25 cellular contexts compared by ENCODE assay signal in genomic region chr16:87728026-87728425, GRCh38. TPM values are rescaled to one million over a fixed set of nuclear protein-coding genes. Genes with fewer than 3 reads are reported as not detected.
A peak's percentile ranks its signal among the peaks of the same experiment; 100 is the strongest.
DNase-seq lines count a peak whose midpoint lies in the region; ATAC-seq, FAIRE-seq and TF ChIP-seq lines count a peak whose summit lies in the region.
"Had no signal": no experiment of that assay in that cellular context is flagged by ENCODE, and none has a peak within 500 bp of the region (broad histone marks: within the 10 kb centered on the region; RNA-seq: fewer than 3 reads in every experiment).

No MANE protein-coding gene starts in this region.

- no peak for TF ChIP-seq CTCF in astrocyte of the spinal cord (IDR thresholded peaks at IDR 0.05; ENCODE audit: low read depth, low read length)
- no peak for TF ChIP-seq CTCF in psoas muscle (IDR thresholded peaks at IDR 0.05)
- no peak for TF ChIP-seq CTCF in ovary (IDR thresholded peaks at IDR 0.05)

- H3K4me3 Mint-ChIP-seq in stimulated activated naive CD8-positive, alpha-beta T cell treated with anti-CD3 and anti-CD28 coated beads, Interleukin-15, amount 100 ng/mL, for 72 hours: no peak overlapping the region
- H3K4me3 Mint-ChIP-seq: activated CD8-positive, alpha-beta T cell treated with anti-CD3 and anti-CD28 coated beads for 36 hours; activated naive CD8-positive, alpha-beta T cell treated with anti-CD3 and anti-CD28 coated beads, Interleukin-2, amount 10 ng/mL, durations not matched to agents 7 days and 5 days had no signal

- H3K27me3 ChIP-seq in BLaER1 (no peaks in the 10 kb centered on the region), psoas muscle (ENCODE audit: insufficient read depth in 3 of 3, low read length in 2 of 3) (no peaks in the 10 kb centered on the region), ovary (no peaks in the 10 kb centered on the region)
- H3K27me3 ChIP-seq: breast epithelium, colonic mucosa, esophagus muscularis mucosa, upper lobe of right lung had no signal

- peak overlapping the region; percentile 77 for H3K27ac ChIP-seq in BLaER1
- no peak overlapping the region for H3K27ac ChIP-seq in psoas muscle
- H3K27ac ChIP-seq in ovary: no peak overlapping the region
- H3K27ac ChIP-seq: A549, breast epithelium, colonic mucosa, esophagus muscularis mucosa, prostate gland, upper lobe of right lung had no signal

- H3K4me1 ChIP-seq in BLaER1 (peaks cover 53% of the 10 kb centered on the region), psoas muscle (peaks cover 2% of the 10 kb centered on the region), ovary (ENCODE audit: insufficient read depth) (no peaks in the 10 kb centered on the region)
- H3K4me1 ChIP-seq: A549, breast epithelium, colonic mucosa, prostate gland, upper lobe of right lung had no signal

- FAIRE-seq in RCC 7860 (lab: Jason Lieb, UNC): no peak
- FAIRE-seq: A549, GM12892 had no signal

- H3K27ac Mint-ChIP-seq in stimulated activated naive CD8-positive, alpha-beta T cell treated with anti-CD3 and anti-CD28 coated beads, Interleukin-15, amount 100 ng/mL, for 72 hours: peak overlapping the region in 1 of 2 donors; percentile 34
- H3K27ac Mint-ChIP-seq: activated CD8-positive, alpha-beta T cell treated with anti-CD3 and anti-CD28 coated beads for 36 hours; activated naive CD8-positive, alpha-beta T cell treated with anti-CD3 and anti-CD28 coated beads, Interleukin-2, amount 10 ng/mL, durations not matched to agents 7 days and 5 days had no signal

- intact Hi-C loops in left cardiac atrium (cut with DNase I): no loop called here
- intact Hi-C loops in psoas muscle (cut with DNase I): no loop called here
- intact Hi-C loops in ovary (cut with DNase I): no loop called here

- no peak overlapping the region for H3K4me3 ChIP-seq in BLaER1
- H3K4me3 ChIP-seq in astrocyte of the spinal cord (ENCODE audit: low read depth, low read length): no peak overlapping the region
- H3K4me3 ChIP-seq in psoas muscle: no peak overlapping the region
- no peak overlapping the region for H3K4me3 ChIP-seq in ovary
- H3K4me3 ChIP-seq: A549, breast epithelium, colonic mucosa, esophagus muscularis mucosa, prostate gland, upper lobe of right lung had no signal

- TF ChIP-seq POLR2A in ovary (IDR thresholded peaks at IDR 0.05): no peak

- H3K9me3 Mint-ChIP-seq in stimulated activated naive CD8-positive, alpha-beta T cell treated with anti-CD3 and anti-CD28 coated beads, Interleukin-15, amount 100 ng/mL, for 72 hours: no peaks in the 10 kb centered on the region
- H3K9me3 Mint-ChIP-seq: activated CD8-positive, alpha-beta T cell treated with anti-CD3 and anti-CD28 coated beads for 36 hours; activated naive CD8-positive, alpha-beta T cell treated with anti-CD3 and anti-CD28 coated beads, Interleukin-2, amount 10 ng/mL, durations not matched to agents 7 days and 5 days had no signal

- H3K9ac ChIP-seq in BLaER1: peak overlapping the region; percentile 56

- H3K4me1 Mint-ChIP-seq in stimulated activated naive CD8-positive, alpha-beta T cell treated with anti-CD3 and anti-CD28 coated beads, Interleukin-15, amount 100 ng/mL, for 72 hours: peaks cover 10% of the 10 kb centered on the region

- 92 to 93% (median 93%) methylated on average over 12 of the region's 12 CpGs for WGBS in psoas muscle, 3 donors
- 20 to 49% (median 26%) methylated on average over 12 of the region's 12 CpGs for WGBS in ovary, 3 donors

- H3K36me3 ChIP-seq in BLaER1: peaks cover 43% of the 10 kb centered on the region
- peaks cover 0 to 38% of the 10 kb centered on the region in 2 donors for H3K36me3 ChIP-seq in psoas muscle (ENCODE audit: insufficient read depth in 1 of 2, low read depth in 1 of 2)
- no peaks in the 10 kb centered on the region for H3K36me3 ChIP-seq in ovary
- H3K36me3 ChIP-seq: breast epithelium, colonic mucosa had no signal

- H3K9me3 ChIP-seq in BLaER1: no peaks in the 10 kb centered on the region
- H3K9me3 ChIP-seq in psoas muscle: no peaks in the 10 kb centered on the region
- H3K9me3 ChIP-seq in ovary: no peaks in the 10 kb centered on the region
- H3K9me3 ChIP-seq: A549, breast epithelium, colonic mucosa, esophagus muscularis mucosa, prostate gland, upper lobe of right lung had no signal

- peak; percentile 10 for DNase-seq in RCC 7860 (ENCODE audit: low spot score)
- DNase-seq in astrocyte of the spinal cord (ENCODE audit: low read depth, low spot score): peak; percentile 60
- DNase-seq in iris pigment epithelial cell (ENCODE audit: low read depth): peak; percentile 88
- no peak for DNase-seq in stimulated activated naive CD8-positive, alpha-beta T cell treated with anti-CD3 and anti-CD28 coated beads, Interleukin-15, amount 100 ng/mL, for 72 hours
- no peak for DNase-seq in left cardiac atrium
- no peak for DNase-seq in psoas muscle
- DNase-seq in ovary: no peak
- DNase-seq: activated CD8-positive, alpha-beta T cell treated with anti-CD3 and anti-CD28 coated beads for 36 hours; activated effector memory CD4-positive, alpha-beta T cell treated with Interleukin-2 at 50 U/mL for 16 hours; activated naive CD8-positive, alpha-beta T cell treated with anti-CD3 and anti-CD28 coated beads, Interleukin-2, amount 10 ng/mL, durations not matched to agents 7 days and 5 days; colonic mucosa; DND-41; NCI-H1092 treated with DMSO at 0.1 percent for 48 hours; NCI-H2081; NCI-H345; NCI-H748 treated with DMSO at 0.1 percent for 48 hours; upper lobe of right lung had no signal

- H4K20me1 ChIP-seq in BLaER1: no peaks in the 10 kb centered on the region

- in situ Hi-C loops in astrocyte of the spinal cord (cut with HindIII; ENCODE audit: low sequenced_read_pairs): no loop called here

- H3K27me3 Mint-ChIP-seq in stimulated activated naive CD8-positive, alpha-beta T cell treated with anti-CD3 and anti-CD28 coated beads, Interleukin-15, amount 100 ng/mL, for 72 hours: no peaks in the 10 kb centered on the region
- H3K27me3 Mint-ChIP-seq: activated CD8-positive, alpha-beta T cell treated with anti-CD3 and anti-CD28 coated beads for 36 hours; activated naive CD8-positive, alpha-beta T cell treated with anti-CD3 and anti-CD28 coated beads, Interleukin-2, amount 10 ng/mL, durations not matched to agents 7 days and 5 days had no signal

- no peak for ATAC-seq in stimulated activated naive CD8-positive, alpha-beta T cell treated with anti-CD3 and anti-CD28 coated beads, Interleukin-15, amount 100 ng/mL, for 72 hours
- ATAC-seq in left cardiac atrium (no peak), psoas muscle (no peak)
- ATAC-seq: A549; activated CD4-positive, CD25-positive, alpha-beta regulatory T cell treated with anti-CD3 and anti-CD28 coated beads, Interleukin-2, amount 50 U/mL, for 24 hours; activated CD8-positive, alpha-beta T cell treated with anti-CD3 and anti-CD28 coated beads for 36 hours; HCT116; upper lobe of right lung had no signal

- no peak for TF ChIP-seq EP300 in ovary (IDR thresholded peaks at IDR 0.05)

- peak overlapping the region; percentile 56 for H3K4me2 ChIP-seq in BLaER1
- H3K4me2 ChIP-seq: A549 had no signal

RNA-seq across cellular contexts. Expression of gene KLHDC4, which starts 37.8 kb away (rescaled TPM):
- 10 to 100 TPM; 11.4 to 18.0 TPM for total RNA-seq in left cardiac atrium
- 10 to 100 TPM; 11.1 to 19.7 (median 15.8) TPM for total RNA-seq in psoas muscle
- polyA plus RNA-seq in psoas muscle: 10 to 100 TPM in 2 of 3 donors, 1 to 10 TPM in 1; 9.2 to 16.5 (median 10.1) TPM
- total RNA-seq in ovary: 10 to 100 TPM; 24.1 to 35.9 (median 30.5) TPM
- 10 to 100 TPM; 16.2 to 22.7 TPM for polyA plus RNA-seq in ovary

Comparison
In these comparisons a context has a peak if more than half of its experiments do, and no peak if none do; other contexts are left out.
1. DNase-seq: peak in RCC 7860 (single experiment), astrocyte of the spinal cord (single experiment) and iris pigment epithelial cell (single experiment); none in stimulated activated naive CD8-positive, alpha-beta T cell treated with anti-CD3 and anti-CD28 coated beads, Interleukin-15, amount 100 ng/mL, for 72 hours (0 of 2), left cardiac atrium (single experiment), psoas muscle (0 of 2) and ovary (0 of 5).